ENCODE assay signal across 8 cellular contexts in genomic region chr3:42090973-42091731, GRCh38. TPM values are rescaled to one million over a fixed set of nuclear protein-coding genes. Genes with fewer than 3 reads are reported as not detected.
A peak's percentile ranks its signal among the peaks of the same experiment; 100 is the strongest.
DNase-seq lines count a peak whose midpoint lies in the region; ATAC-seq, FAIRE-seq and TF ChIP-seq lines count a peak whose summit lies in the region.

Gene TRAK1, plus strand, starts transcription at chr3:42091357. Its CDS starts 113 bp downstream, at chr3:42091470.

- peaks cover 32% of the 10 kb centered on the region for H3K36me3 Mint-ChIP-seq in CD4-positive, CD25-positive, alpha-beta regulatory T cell
- peaks cover 20% of the 10 kb centered on the region for H3K36me3 Mint-ChIP-seq in WTC11

- 88 to 90% methylated on average over 14 of the region's 14 CpGs for WGBS in pancreas, 2 donors

- DNase-seq in CD4-positive, CD25-positive, alpha-beta regulatory T cell = no peak
- no peak for DNase-seq in WTC11 (ENCODE audit: low spot score)
- DNase-seq in foreskin melanocyte = peak; percentile 85
- DNase-seq in pancreas = no peak
- DNase-seq in RKO (ENCODE audit: low spot score) = no peak
- DNase-seq in stimulated activated CD4-positive, alpha-beta T cell treated with anti-CD3 and anti-CD28 coated beads, Interleukin-15, amount 100 ng/mL, for 24 hours = no peak
- no peak for DNase-seq in kidney tubule cell (ENCODE audit: low spot score)
- DNase-seq in DMS153 treated with DMSO at 0.1 percent for 48 hours (lab: John Stamatoyannopoulos, UW; ENCODE audit: unreplicated experiment) = no peak

- H3K27ac ChIP-seq in CD4-positive, CD25-positive, alpha-beta regulatory T cell (ENCODE audit: insufficient read depth, low read length, poor library complexity, severe bottlenecking) = no peak within 1 kb of the TSS
- no peak within 1 kb of the TSS for H3K27ac ChIP-seq in pancreas

- peak within 1 kb of the TSS in 2 of 3 donors; percentile 72 to 81 for H3K27ac Mint-ChIP-seq in CD4-positive, CD25-positive, alpha-beta regulatory T cell
- peak within 1 kb of the TSS; percentile 53; the same call in 1 of the 2 replicates for H3K27ac Mint-ChIP-seq in WTC11

- POLR2A ChIA-PET in WTC11 (lab: Charles Lee) = interaction anchor here (0.7 kb wide), 1 partner anchor 19 kb away, joined by 3 read pairs; no protein-coding TSS in a partner anchor

- H3K4me3 Mint-ChIP-seq in CD4-positive, CD25-positive, alpha-beta regulatory T cell = no peak within 1 kb of the TSS
- H3K4me3 Mint-ChIP-seq in WTC11 = no peak within 1 kb of the TSS

- CTCF ChIA-PET in WTC11 (lab: Charles Lee) = interaction anchor here (1.3 to 1.5 kb wide), 2 partner anchors 8 to 93 kb away, joined by 4 to 6 read pairs; no protein-coding TSS in a partner anchor

- H3K4me3 ChIP-seq in CD4-positive, CD25-positive, alpha-beta regulatory T cell (ENCODE audit: low read depth, low read length) = no peak within 1 kb of the TSS
- no peak within 1 kb of the TSS for H3K4me3 ChIP-seq in pancreas

- H3K27me3 Mint-ChIP-seq in CD4-positive, CD25-positive, alpha-beta regulatory T cell = no peaks in the 10 kb centered on the region
- no peaks in the 10 kb centered on the region for H3K27me3 Mint-ChIP-seq in WTC11 (ENCODE audit: low read depth)

- H3K27me3 ChIP-seq in CD4-positive, CD25-positive, alpha-beta regulatory T cell (ENCODE audit: control insufficient read depth, insufficient read depth, low read length) = no peaks in the 10 kb centered on the region
- H3K27me3 ChIP-seq in pancreas = no peaks in the 10 kb centered on the region

- H3K4me1 ChIP-seq in CD4-positive, CD25-positive, alpha-beta regulatory T cell (ENCODE audit: control insufficient read depth, insufficient read depth, low read length, poor library complexity, severe bottlenecking) = no peaks in the 10 kb centered on the region
- no peaks in the 10 kb centered on the region for H3K4me1 ChIP-seq in pancreas

- peaks cover 0 to 1% (median 0%) of the 10 kb centered on the region in 7 donors for H3K9me3 Mint-ChIP-seq in CD4-positive, CD25-positive, alpha-beta regulatory T cell
- H3K9me3 Mint-ChIP-seq in WTC11 = peaks cover 11% of the 10 kb centered on the region

- FAIRE-seq in pancreas (lab: Jason Lieb, UNC) = no peak

- H3K36me3 ChIP-seq in CD4-positive, CD25-positive, alpha-beta regulatory T cell (ENCODE audit: control insufficient read depth, insufficient read depth, low read length) = peaks cover 15% of the 10 kb centered on the region
- H3K36me3 ChIP-seq in pancreas = no peaks in the 10 kb centered on the region

- ATAC-seq in CD4-positive, CD25-positive, alpha-beta regulatory T cell (ENCODE audit: low read depth in 2 of 2) = no peak
- ATAC-seq in WTC11 (no peak), pancreas (peak in 1 of 4 donors; percentile 37)

- H3K4me1 Mint-ChIP-seq in CD4-positive, CD25-positive, alpha-beta regulatory T cell = peaks cover 7 to 21% (median 18%) of the 10 kb centered on the region in 4 donors
- peaks cover 33% of the 10 kb centered on the region for H3K4me1 Mint-ChIP-seq in WTC11

- no peak for TF ChIP-seq CTCF in WTC11 (IDR thresholded peaks at IDR 0.05)
- no peak for TF ChIP-seq CTCF in pancreas (IDR thresholded peaks at IDR 0.05)

- H3K9me3 ChIP-seq in CD4-positive, CD25-positive, alpha-beta regulatory T cell (ENCODE audit: control insufficient read depth in 2 of 2, low read length in 2 of 2) = no peaks in the 10 kb centered on the region
- no peaks in the 10 kb centered on the region for H3K9me3 ChIP-seq in pancreas

- intact Hi-C loops in pancreas (cut with DNase I) = loop anchor here in 1 of 3 donors (10.0 kb wide), 2 partner anchors 56 to 196 kb away; no protein-coding TSS in a partner anchor

TF ChIP-seq in WTC11, 78 proteins besides CTCF, POLR2A, EP300 and RAD21:
- TF ChIP-seq MXD4 (CRISPR knock-in tag; IDR thresholded peaks at IDR 0.05; ENCODE audit: borderline replicate concordance) (no peak), RORB (CRISPR knock-in tag; IDR thresholded peaks at IDR 0.05) (no peak), CREB1 (CRISPR knock-in tag; IDR thresholded peaks at IDR 0.05) (no peak), ZNF423 (CRISPR knock-in tag; IDR thresholded peaks at IDR 0.05) (no peak), ZNF416 (CRISPR knock-in tag; IDR thresholded peaks at IDR 0.05) (no peak)
- TF ChIP-seq, protein P1, sequence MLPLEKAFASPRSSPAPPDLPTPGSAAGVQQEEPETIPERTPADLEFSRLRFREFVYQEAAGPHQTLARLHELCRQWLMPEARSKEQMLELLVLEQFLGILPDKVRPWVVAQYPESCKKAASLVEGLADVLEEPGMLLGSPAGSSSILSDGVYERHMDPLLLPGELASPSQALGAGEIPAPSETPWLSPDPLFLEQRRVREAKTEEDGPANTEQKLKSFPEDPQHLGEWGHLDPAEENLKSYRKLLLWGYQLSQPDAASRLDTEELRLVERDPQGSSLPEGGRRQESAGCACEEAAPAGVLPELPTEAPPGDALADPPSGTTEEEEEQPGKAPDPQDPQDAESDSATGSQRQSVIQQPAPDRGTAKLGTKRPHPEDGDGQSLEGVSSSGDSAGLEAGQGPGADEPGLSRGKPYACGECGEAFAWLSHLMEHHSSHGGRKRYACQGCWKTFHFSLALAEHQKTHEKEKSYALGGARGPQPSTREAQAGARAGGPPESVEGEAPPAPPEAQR (CRISPR knock-in tag; IDR thresholded peaks at IDR 0.05) = no peak
- TF ChIP-seq, protein P2, sequence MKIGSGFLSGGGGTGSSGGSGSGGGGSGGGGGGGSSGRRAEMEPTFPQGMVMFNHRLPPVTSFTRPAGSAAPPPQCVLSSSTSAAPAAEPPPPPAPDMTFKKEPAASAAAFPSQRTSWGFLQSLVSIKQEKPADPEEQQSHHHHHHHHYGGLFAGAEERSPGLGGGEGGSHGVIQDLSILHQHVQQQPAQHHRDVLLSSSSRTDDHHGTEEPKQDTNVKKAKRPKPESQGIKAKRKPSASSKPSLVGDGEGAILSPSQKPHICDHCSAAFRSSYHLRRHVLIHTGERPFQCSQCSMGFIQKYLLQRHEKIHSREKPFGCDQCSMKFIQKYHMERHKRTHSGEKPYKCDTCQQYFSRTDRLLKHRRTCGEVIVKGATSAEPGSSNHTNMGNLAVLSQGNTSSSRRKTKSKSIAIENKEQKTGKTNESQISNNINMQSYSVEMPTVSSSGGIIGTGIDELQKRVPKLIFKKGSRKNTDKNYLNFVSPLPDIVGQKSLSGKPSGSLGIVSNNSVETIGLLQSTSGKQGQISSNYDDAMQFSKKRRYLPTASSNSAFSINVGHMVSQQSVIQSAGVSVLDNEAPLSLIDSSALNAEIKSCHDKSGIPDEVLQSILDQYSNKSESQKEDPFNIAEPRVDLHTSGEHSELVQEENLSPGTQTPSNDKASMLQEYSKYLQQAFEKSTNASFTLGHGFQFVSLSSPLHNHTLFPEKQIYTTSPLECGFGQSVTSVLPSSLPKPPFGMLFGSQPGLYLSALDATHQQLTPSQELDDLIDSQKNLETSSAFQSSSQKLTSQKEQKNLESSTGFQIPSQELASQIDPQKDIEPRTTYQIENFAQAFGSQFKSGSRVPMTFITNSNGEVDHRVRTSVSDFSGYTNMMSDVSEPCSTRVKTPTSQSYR (CRISPR knock-in tag; IDR thresholded peaks at IDR 0.05) = no peak

RNA-seq across cellular contexts. Expression of gene TRAK1, which starts in this region (rescaled TPM):
- total RNA-seq in CD4-positive, CD25-positive, alpha-beta regulatory T cell = 23.3 TPM
- 1 to 10 TPM; 2.6 to 3.9 (median 3.1) TPM for polyA plus RNA-seq in CD4-positive, CD25-positive, alpha-beta regulatory T cell
- total RNA-seq in WTC11 (2021) = 34.6 to 41.0 TPM (median 34.8 TPM) in 3 replicates
- 10 to 100 TPM in 4 of 6 donors, 1 to 10 TPM in 2; 9.3 to 24.3 (median 11.7) TPM for total RNA-seq in pancreas
- polyA plus RNA-seq in pancreas = 10 to 100 TPM; 10.6 to 19.7 TPM
